In the genomic region with DNA sequence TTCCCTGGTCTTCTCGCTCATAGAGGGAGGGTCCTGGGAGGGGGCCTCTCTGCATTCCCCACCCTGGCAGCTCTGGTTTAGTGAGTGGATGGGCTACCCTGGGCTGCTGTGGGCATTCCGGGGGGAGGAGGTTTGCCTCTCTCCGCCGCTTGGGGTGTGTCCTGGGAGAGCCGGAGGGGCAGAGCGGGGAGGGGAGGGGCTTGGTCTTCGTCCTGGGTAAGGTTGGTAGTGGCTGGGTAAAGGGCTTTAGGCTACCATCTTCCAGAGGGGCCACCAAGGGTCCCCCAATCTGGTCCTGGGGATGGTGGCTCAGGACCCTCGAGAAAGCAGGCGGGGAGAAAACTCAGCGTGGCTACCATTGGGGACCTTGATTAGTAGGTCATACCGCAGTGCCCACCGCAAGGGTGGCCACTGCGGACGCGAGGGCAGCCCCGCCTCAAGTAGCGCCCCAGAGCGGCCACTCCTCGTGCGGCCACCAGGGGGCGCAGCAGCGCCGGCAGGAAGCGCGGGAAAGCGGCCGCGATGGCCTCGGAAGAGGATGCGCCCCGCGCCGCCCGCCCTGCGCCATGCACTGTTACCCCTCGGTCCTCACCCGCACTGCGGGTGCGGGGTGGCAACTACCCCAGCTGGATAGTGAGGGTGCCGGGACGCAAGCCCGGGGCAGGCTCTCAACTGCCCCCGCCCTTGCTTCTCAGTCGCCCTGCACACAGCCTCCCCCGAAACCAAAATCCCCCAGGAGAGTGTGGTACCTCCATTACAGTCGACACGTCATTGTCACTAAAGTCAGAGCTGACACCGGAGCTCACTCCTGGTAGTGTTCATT, we compare ENCODE assay signal across 8 cellular contexts. TPM values are rescaled to one million over a fixed set of nuclear protein-coding genes. Genes with fewer than 3 reads are reported as not detected.
A peak's percentile ranks its signal among the peaks of the same experiment; 100 is the strongest.
DNase-seq lines count a peak whose midpoint lies in the region; ATAC-seq, FAIRE-seq and TF ChIP-seq lines count a peak whose summit lies in the region.

No MANE protein-coding gene starts in this region.

- H3K27ac ChIP-seq in KMS-11, result no peak overlapping the region
- no peak overlapping the region for H3K27ac ChIP-seq in small intestine (ENCODE audit: low read depth in 1 of 2, low read length in 1 of 2)

- FAIRE-seq in small intestine (lab: Jason Lieb, UNC), result no peak

- TF ChIP-seq CTCF in KMS-11 (conservative IDR thresholded peaks at IDR 0.05; ENCODE audit: low read depth, low read length), result peak; percentile 96

- no peak overlapping the region for H3K9ac ChIP-seq in KMS-11

- ATAC-seq in HG02610 (IDR thresholded peaks at IDR 0.05; ENCODE audit: unreplicated experiment) (no peak), HG02970 (IDR thresholded peaks at IDR 0.05; ENCODE audit: low FRiP score, unreplicated experiment) (no peak)

- no peaks in the 10 kb centered on the region for H3K79me2 ChIP-seq in KMS-11 (ENCODE audit: insufficient read depth, low read depth)

- no peaks in the 10 kb centered on the region for H4K20me1 ChIP-seq in KMS-11 (ENCODE audit: insufficient read depth)

- DNase-seq in EL, result peak; percentile 54
- DNase-seq in SW480 (ENCODE audit: low spot score), result peak; percentile 50
- DNase-seq in activated naive CD8-positive, alpha-beta T cell treated with anti-CD3 and anti-CD28 coated beads, Interleukin-2, amount 50 U/mL, for 16 hours (ENCODE audit: low read depth, low spot score), result peak; percentile 28
- peak; percentile 12 for DNase-seq in iPS DF 19.7 (ENCODE audit: low read depth, low spot score)
- DNase-seq in small intestine, result peak; percentile 38

- no peaks in the 10 kb centered on the region for H3K9me3 ChIP-seq in small intestine (ENCODE audit: control insufficient read depth, low read depth)

- H3K27me3 ChIP-seq in KMS-11 (ENCODE audit: insufficient read depth, low read depth) (no peaks in the 10 kb centered on the region), small intestine (ENCODE audit: control insufficient read depth in 2 of 2, insufficient read depth in 2 of 2, low read length in 2 of 2) (no peaks in the 10 kb centered on the region)

- H3K36me3 ChIP-seq in KMS-11 (ENCODE audit: insufficient read depth), result no peaks in the 10 kb centered on the region
- H3K36me3 ChIP-seq in small intestine (ENCODE audit: control insufficient read depth in 2 of 2, insufficient read depth in 2 of 2, low read length in 2 of 2), result no peaks in the 10 kb centered on the region

- H2AFZ ChIP-seq in KMS-11 (ENCODE audit: low read depth), result peak overlapping the region; percentile 87

- H3K4me3 ChIP-seq in KMS-11 (IDR thresholded peaks at IDR 0.05; ENCODE audit: insufficient read depth, low read depth, low read length), result no peak overlapping the region
- no peak overlapping the region for H3K4me3 ChIP-seq in small intestine (ENCODE audit: low read depth in 1 of 2, low read length in 2 of 2)

- WGBS in small intestine, 3 donors, result 8 to 11% (median 9%) methylated on average over 43 to 48 of the region's 48 CpGs

- peak overlapping the region; percentile 97 for H3K4me2 ChIP-seq in KMS-11

- H3K4me1 ChIP-seq in KMS-11 (ENCODE audit: low read depth, poor library complexity, severe bottlenecking) (peaks cover 15% of the 10 kb centered on the region), small intestine (ENCODE audit: control insufficient read depth in 2 of 2, insufficient read depth in 1 of 2, low read depth in 1 of 2, low read length in 1 of 2) (no peaks in the 10 kb centered on the region)

RNA-seq across cellular contexts. Expression of a gene that starts 44.1 kb away (rescaled TPM):
- polyA plus RNA-seq in small intestine, result 1 to 10 TPM; 2.7 to 5.5 (median 3.0) TPM
